ENCODE assay signal across 9 cellular contexts in genomic region chr1:8510041-8510823, GRCh38.
DNase-seq lines count a peak whose midpoint lies in the region; ATAC-seq and TF ChIP-seq lines count a peak whose summit lies in the region.
"Had no signal": no experiment of that assay in that cellular context is flagged by ENCODE, and none has a peak within 500 bp of the region (broad histone marks: within the 10 kb centered on the region; RNA-seq: fewer than 3 reads in every experiment).

No MANE protein-coding gene starts in this region.

- H3K4me1 Mint-ChIP-seq in stimulated activated effector memory CD8-positive, alpha-beta T cell treated with anti-CD3 and anti-CD28 coated beads, Interleukin-12 subunit alpha, Interleukin-12 subunit beta, amount 100 ng/mL, for 72 hours = peaks cover 25% of the 10 kb centered on the region

- H3K36me3 ChIP-seq in lower lobe of right lung = peaks cover 19% of the 10 kb centered on the region

- peaks cover 38% of the 10 kb centered on the region for H3K4me1 ChIP-seq in lower lobe of right lung

- peak; percentile 15 for DNase-seq in activated T-cell treated with anti-CD3 and anti-CD28 coated beads for 1 hour (ENCODE audit: low read depth)
- no peak for DNase-seq in activated T-cell treated with anti-CD3 and anti-CD28 coated beads for 4 hours
- DNase-seq in astrocyte of the hippocampus (ENCODE audit: low read depth, low spot score) = peak; percentile 76
- no peak for DNase-seq in lower lobe of right lung
- DNase-seq in stimulated activated effector memory CD8-positive, alpha-beta T cell treated with anti-CD3 and anti-CD28 coated beads, Interleukin-12 subunit alpha, Interleukin-12 subunit beta, amount 100 ng/mL, for 72 hours (ENCODE audit: low spot score in 2 of 2) = no peak

- no peak for TF ChIP-seq CTCF in lower lobe of right lung (IDR thresholded peaks at IDR 0.05)

- H3K36me3 Mint-ChIP-seq in stimulated activated effector memory CD8-positive, alpha-beta T cell treated with anti-CD3 and anti-CD28 coated beads, Interleukin-12 subunit alpha, Interleukin-12 subunit beta, amount 100 ng/mL, for 72 hours = no peaks in the 10 kb centered on the region

- no peaks in the 10 kb centered on the region for H3K27me3 ChIP-seq in lower lobe of right lung (ENCODE audit: low read depth)

- no peaks in the 10 kb centered on the region for H3K9me3 ChIP-seq in lower lobe of right lung

- ATAC-seq in lower lobe of right lung (peak; percentile 29 to 41), GM19395 (IDR thresholded peaks at IDR 0.05; ENCODE audit: unreplicated experiment) (no peak), HG03432 (IDR thresholded peaks at IDR 0.05; ENCODE audit: unreplicated experiment) (no peak), HG03025 (IDR thresholded peaks at IDR 0.05; ENCODE audit: low FRiP score, unreplicated experiment) (no peak)
- ATAC-seq in stimulated activated effector memory CD8-positive, alpha-beta T cell treated with anti-CD3 and anti-CD28 coated beads, Interleukin-12 subunit alpha, Interleukin-12 subunit beta, amount 100 ng/mL, for 72 hours = no peak

- peak overlapping the region; percentile 33 for H3K4me3 Mint-ChIP-seq in stimulated activated effector memory CD8-positive, alpha-beta T cell treated with anti-CD3 and anti-CD28 coated beads, Interleukin-12 subunit alpha, Interleukin-12 subunit beta, amount 100 ng/mL, for 72 hours

- peak overlapping the region; percentile 20 for H3K4me3 ChIP-seq in lower lobe of right lung

- H3K27ac Mint-ChIP-seq in stimulated activated effector memory CD8-positive, alpha-beta T cell treated with anti-CD3 and anti-CD28 coated beads, Interleukin-12 subunit alpha, Interleukin-12 subunit beta, amount 100 ng/mL, for 72 hours = peak overlapping the region; percentile 30

- intact Hi-C loops in lower lobe of right lung (cut with DNase I) = no loop called here

- H3K9me3 Mint-ChIP-seq in stimulated activated effector memory CD8-positive, alpha-beta T cell treated with anti-CD3 and anti-CD28 coated beads, Interleukin-12 subunit alpha, Interleukin-12 subunit beta, amount 100 ng/mL, for 72 hours = no peaks in the 10 kb centered on the region

- peak overlapping the region; percentile 69 for H3K27ac ChIP-seq in lower lobe of right lung
- H3K27ac ChIP-seq: C4-2B had no signal

Comparison
In these comparisons a context has a peak if more than half of its experiments do, and no peak if none do; other contexts are left out.
1. DNase-seq: peak in activated T-cell treated with anti-CD3 and anti-CD28 coated beads for 1 hour (single experiment) and astrocyte of the hippocampus (single experiment); none in activated T-cell treated with anti-CD3 and anti-CD28 coated beads for 4 hours (single experiment), lower lobe of right lung (single experiment) and stimulated activated effector memory CD8-positive, alpha-beta T cell treated with anti-CD3 and anti-CD28 coated beads, Interleukin-12 subunit alpha, Interleukin-12 subunit beta, amount 100 ng/mL, for 72 hours (0 of 2).
2. ATAC-seq: peak in lower lobe of right lung (2 of 2); none in stimulated activated effector memory CD8-positive, alpha-beta T cell treated with anti-CD3 and anti-CD28 coated beads, Interleukin-12 subunit alpha, Interleukin-12 subunit beta, amount 100 ng/mL, for 72 hours (single experiment), GM19395 (single experiment), HG03432 (single experiment) and HG03025 (single experiment).